In the genomic region with DNA sequence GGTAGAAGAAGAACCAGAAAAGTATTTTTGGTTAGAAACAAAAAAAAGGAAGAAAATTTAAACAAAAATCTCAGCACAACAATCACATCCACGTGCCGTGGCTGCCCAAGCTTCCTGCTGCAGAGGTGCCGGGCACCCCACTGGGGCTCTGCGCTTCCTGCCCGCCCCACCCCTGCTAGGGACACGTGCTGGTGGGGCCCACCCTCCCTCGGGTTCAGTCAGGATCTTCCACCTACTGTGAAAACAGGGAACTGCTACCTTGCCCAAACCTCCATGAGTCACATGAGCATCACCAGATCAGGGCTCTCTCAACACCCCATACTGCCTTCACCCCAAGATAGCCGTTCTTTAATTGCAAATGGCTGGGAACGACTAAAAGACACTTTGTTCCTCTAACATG, we compare ENCODE assay signal across 12 cellular contexts. TPM values are rescaled to one million over a fixed set of nuclear protein-coding genes. Genes with fewer than 3 reads are reported as not detected.
DNase-seq lines count a peak whose midpoint lies in the region; ATAC-seq and TF ChIP-seq lines count a peak whose summit lies in the region.
"Had no signal": no experiment of that assay in that cellular context is flagged by ENCODE, and none has a peak within 500 bp of the region (broad histone marks: within the 10 kb centered on the region; RNA-seq: fewer than 3 reads in every experiment).

No MANE protein-coding gene starts in this region.

- no peak for TF ChIP-seq CTCF in RWPE2 (IDR thresholded peaks at IDR 0.05; ENCODE audit: poor library complexity, severe bottlenecking)

- peaks cover 80% of the 10 kb centered on the region for H3K36me3 ChIP-seq in CD4-positive, CD25-positive, alpha-beta regulatory T cell (ENCODE audit: control insufficient read depth, insufficient read depth, low read length)
- peaks cover 91% of the 10 kb centered on the region for H3K36me3 ChIP-seq in RWPE2 (ENCODE audit: low read depth)

- no peaks in the 10 kb centered on the region for H3K9me3 ChIP-seq in CD4-positive, CD25-positive, alpha-beta regulatory T cell (ENCODE audit: control insufficient read depth in 2 of 2, low read length in 2 of 2)
- no peaks in the 10 kb centered on the region for H3K9me3 ChIP-seq in RWPE2 (ENCODE audit: severe bottlenecking)
- H3K9me3 ChIP-seq: SK-N-SH, tibial artery had no signal

- peaks cover 37% of the 10 kb centered on the region for H3K36me3 Mint-ChIP-seq in CD4-positive, CD25-positive, alpha-beta regulatory T cell
- peaks cover 35 to 41% of the 10 kb centered on the region in 2 donors for H3K36me3 Mint-ChIP-seq in activated naive CD4-positive, alpha-beta T cell treated with anti-CD3 and anti-CD28 coated beads, Interleukin-2, amount 50 U/mL, for 72 hours
- peaks cover 31% of the 10 kb centered on the region for H3K36me3 Mint-ChIP-seq in natural killer cell treated with Interleukin-12 subunit alpha and Interleukin-12 subunit beta and Interleukin-15 and Interleukin-18, amount 100 ng/mL, for 72 hours

- no peaks in the 10 kb centered on the region for H3K27me3 Mint-ChIP-seq in CD4-positive, CD25-positive, alpha-beta regulatory T cell
- no peaks in the 10 kb centered on the region for H3K27me3 Mint-ChIP-seq in natural killer cell treated with Interleukin-12 subunit alpha and Interleukin-12 subunit beta and Interleukin-15 and Interleukin-18, amount 100 ng/mL, for 72 hours

- H3K4me1 Mint-ChIP-seq in CD4-positive, CD25-positive, alpha-beta regulatory T cell, result peaks cover 0 to 43% (median 12%) of the 10 kb centered on the region in 4 donors
- peaks cover 12 to 22% of the 10 kb centered on the region in 2 donors for H3K4me1 Mint-ChIP-seq in natural killer cell treated with Interleukin-12 subunit alpha and Interleukin-12 subunit beta and Interleukin-15 and Interleukin-18, amount 100 ng/mL, for 72 hours (ENCODE audit: low read depth in 2 of 2)

- peak; percentile 6 to 12 for ATAC-seq in CD4-positive, CD25-positive, alpha-beta regulatory T cell (ENCODE audit: low read depth in 2 of 2)
- ATAC-seq in RWPE2 (ENCODE audit: low read depth) (peak; percentile 61; the same call in 1 of the 3 replicates), GM19023 (IDR thresholded peaks at IDR 0.05; ENCODE audit: unreplicated experiment) (no peak), HG02759 (IDR thresholded peaks at IDR 0.05; ENCODE audit: unreplicated experiment) (no peak), HG03280 (IDR thresholded peaks at IDR 0.05; ENCODE audit: unreplicated experiment) (no peak), HG03354 (IDR thresholded peaks at IDR 0.05; ENCODE audit: poor library complexity, severe bottlenecking, unreplicated experiment) (no peak)
- peak; percentile 37 to 52 for ATAC-seq in activated naive CD4-positive, alpha-beta T cell treated with anti-CD3 and anti-CD28 coated beads, Interleukin-2, amount 50 U/mL, for 72 hours
- no peak for ATAC-seq in natural killer cell treated with Interleukin-12 subunit alpha and Interleukin-12 subunit beta and Interleukin-15 and Interleukin-18, amount 100 ng/mL, for 72 hours

- H3K4me3 Mint-ChIP-seq in CD4-positive, CD25-positive, alpha-beta regulatory T cell, result peak overlapping the region in 3 of 4 donors; percentile 40 to 82 (median 76)
- H3K4me3 Mint-ChIP-seq in natural killer cell treated with Interleukin-12 subunit alpha and Interleukin-12 subunit beta and Interleukin-15 and Interleukin-18, amount 100 ng/mL, for 72 hours, result peak overlapping the region; percentile 58

- H3K27ac Mint-ChIP-seq in CD4-positive, CD25-positive, alpha-beta regulatory T cell, result peak overlapping the region; percentile 75 to 93 (median 75)
- peak overlapping the region; percentile 78 to 86 for H3K27ac Mint-ChIP-seq in activated naive CD4-positive, alpha-beta T cell treated with anti-CD3 and anti-CD28 coated beads, Interleukin-2, amount 50 U/mL, for 72 hours
- H3K27ac Mint-ChIP-seq in natural killer cell treated with Interleukin-12 subunit alpha and Interleukin-12 subunit beta and Interleukin-15 and Interleukin-18, amount 100 ng/mL, for 72 hours, result peak overlapping the region; percentile 73 to 76

- H3K9me3 Mint-ChIP-seq in CD4-positive, CD25-positive, alpha-beta regulatory T cell, result no peaks in the 10 kb centered on the region
- H3K9me3 Mint-ChIP-seq in activated naive CD4-positive, alpha-beta T cell treated with anti-CD3 and anti-CD28 coated beads, Interleukin-2, amount 50 U/mL, for 72 hours, result no peaks in the 10 kb centered on the region
- H3K9me3 Mint-ChIP-seq in natural killer cell treated with Interleukin-12 subunit alpha and Interleukin-12 subunit beta and Interleukin-15 and Interleukin-18, amount 100 ng/mL, for 72 hours, result no peaks in the 10 kb centered on the region

- H3K27ac ChIP-seq in CD4-positive, CD25-positive, alpha-beta regulatory T cell (ENCODE audit: insufficient read depth, low read length, poor library complexity, severe bottlenecking), result no peak overlapping the region
- H3K27ac ChIP-seq in RWPE2 (ENCODE audit: poor library complexity, severe bottlenecking), result no peak overlapping the region
- H3K27ac ChIP-seq: tibial artery had no signal

- no peak overlapping the region for H3K4me3 ChIP-seq in CD4-positive, CD25-positive, alpha-beta regulatory T cell (ENCODE audit: low read depth, low read length)
- no peak overlapping the region for H3K4me3 ChIP-seq in RWPE2 (ENCODE audit: severe bottlenecking)
- H3K4me3 ChIP-seq: tibial artery had no signal

- peaks cover 28% of the 10 kb centered on the region for H3K4me1 ChIP-seq in CD4-positive, CD25-positive, alpha-beta regulatory T cell (ENCODE audit: control insufficient read depth, insufficient read depth, low read length, poor library complexity, severe bottlenecking)
- H3K4me1 ChIP-seq in RWPE2 (ENCODE audit: insufficient read depth, poor library complexity, severe bottlenecking), result no peaks in the 10 kb centered on the region
- H3K4me1 ChIP-seq: tibial artery had no signal

- DNase-seq in CD4-positive, CD25-positive, alpha-beta regulatory T cell, result peak in 1 of 3 donors; percentile 44
- DNase-seq in RWPE2 (ENCODE audit: low spot score), result no peak
- DNase-seq in activated naive CD4-positive, alpha-beta T cell treated with anti-CD3 and anti-CD28 coated beads, Interleukin-2, amount 50 U/mL, for 72 hours (ENCODE audit: low spot score in 2 of 2), result no peak
- no peak for DNase-seq in natural killer cell treated with Interleukin-12 subunit alpha and Interleukin-12 subunit beta and Interleukin-15 and Interleukin-18, amount 100 ng/mL, for 72 hours (ENCODE audit: low spot score)
- DNase-seq: DMS153, NCI-H2227 treated with DMSO at 0.1 percent for 48 hours, SK-N-SH had no signal

- H3K27me3 ChIP-seq in CD4-positive, CD25-positive, alpha-beta regulatory T cell (ENCODE audit: control insufficient read depth, insufficient read depth, low read length), result no peaks in the 10 kb centered on the region
- no peaks in the 10 kb centered on the region for H3K27me3 ChIP-seq in RWPE2 (ENCODE audit: insufficient read depth, poor library complexity, severe bottlenecking)
- H3K27me3 ChIP-seq: tibial artery had no signal

RNA-seq across cellular contexts. Expression of gene CYTH1, which starts 24.4 kb away (rescaled TPM):
- total RNA-seq in CD4-positive, CD25-positive, alpha-beta regulatory T cell, result 487 TPM
- 100 to 1,000 TPM; 202 to 214 (median 206) TPM for polyA plus RNA-seq in CD4-positive, CD25-positive, alpha-beta regulatory T cell
- 100 to 1,000 TPM in 1 of 2 donors, 10 to 100 TPM in 1; 82.6 to 148 TPM for total RNA-seq in activated naive CD4-positive, alpha-beta T cell treated with anti-CD3 and anti-CD28 coated beads, Interleukin-2, amount 50 U/mL, for 72 hours
- total RNA-seq in natural killer cell treated with Interleukin-12 subunit alpha and Interleukin-12 subunit beta and Interleukin-15 and Interleukin-18, amount 100 ng/mL, for 72 hours, result 100 to 1,000 TPM; 111 to 149 TPM

RNA-seq across cellular contexts. Expression of gene USP36, which starts 34.2 kb away (rescaled TPM):
- 407 TPM for total RNA-seq in CD4-positive, CD25-positive, alpha-beta regulatory T cell
- 10 to 100 TPM; 19.6 to 22.2 (median 21.2) TPM for polyA plus RNA-seq in CD4-positive, CD25-positive, alpha-beta regulatory T cell
- 10 to 100 TPM; 82.2 to 88.1 TPM for total RNA-seq in activated naive CD4-positive, alpha-beta T cell treated with anti-CD3 and anti-CD28 coated beads, Interleukin-2, amount 50 U/mL, for 72 hours
- total RNA-seq in natural killer cell treated with Interleukin-12 subunit alpha and Interleukin-12 subunit beta and Interleukin-15 and Interleukin-18, amount 100 ng/mL, for 72 hours, result 100 to 1,000 TPM in 1 of 2 donors, 10 to 100 TPM in 1; 75.2 to 154 TPM

Comparison
In these comparisons a context has a peak if more than half of its experiments do, and no peak if none do; other contexts are left out.
1. ATAC-seq: peak in CD4-positive, CD25-positive, alpha-beta regulatory T cell (2 of 2), RWPE2 (single experiment) and activated naive CD4-positive, alpha-beta T cell treated with anti-CD3 and anti-CD28 coated beads, Interleukin-2, amount 50 U/mL, for 72 hours (2 of 2); none in natural killer cell treated with Interleukin-12 subunit alpha and Interleukin-12 subunit beta and Interleukin-15 and Interleukin-18, amount 100 ng/mL, for 72 hours (0 of 2), GM19023 (single experiment), HG02759 (single experiment), HG03280 (single experiment) and HG03354 (single experiment).
2. Peak in every context shown above with its lines, with median percentiles within 50 percentile points of each other: H3K27ac Mint-ChIP-seq.